Comparison of ENCODE assay signal across 12 cellular contexts in the genomic region with DNA sequence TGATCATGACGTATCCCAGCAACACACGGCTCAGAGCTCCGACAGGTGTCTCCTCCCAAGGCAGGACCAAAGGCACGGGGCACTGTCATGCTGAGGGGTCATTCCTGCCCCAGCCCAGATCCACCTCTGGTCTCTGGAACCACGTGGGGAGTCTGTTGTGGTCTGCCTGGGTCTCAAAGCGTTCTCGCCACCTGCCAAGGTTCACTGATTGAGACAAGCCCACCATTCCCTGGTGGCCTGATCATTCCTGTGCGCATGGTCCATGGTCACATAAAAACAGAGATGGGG.
"Had no signal": no experiment of that assay in that cellular context is flagged by ENCODE, and none has a peak within 500 bp of the region (broad histone marks: within the 10 kb centered on the region; RNA-seq: fewer than 3 reads in every experiment).

No MANE protein-coding gene starts in this region.

- H3K9me3 ChIP-seq: body of pancreas, tibial artery, vagina had no signal

- DNase-seq: activated CD8-positive, alpha-beta memory T cell treated with anti-CD3 and anti-CD28 coated beads, Interleukin-2, amount 50 U/mL, for 4 hours; activated CD8-positive, alpha-beta T cell treated with anti-CD3 and anti-CD28 coated beads for 36 hours; activated naive CD4-positive, alpha-beta T cell treated with Interleukin-2 at 50 U/mL for 16 hours; amniotic stem cell; body of pancreas; dermis blood vessel endothelial cell; left ventricle myocardium superior; right cardiac atrium had no signal

- H3K4me1 ChIP-seq: vagina had no signal

- H3K4me3 Mint-ChIP-seq: activated CD8-positive, alpha-beta T cell treated with anti-CD3 and anti-CD28 coated beads for 36 hours; central memory CD8-positive, alpha-beta T cell had no signal

- H3K27me3 Mint-ChIP-seq: activated CD8-positive, alpha-beta T cell treated with anti-CD3 and anti-CD28 coated beads for 36 hours; central memory CD8-positive, alpha-beta T cell had no signal

- H3K4me1 Mint-ChIP-seq: central memory CD8-positive, alpha-beta T cell had no signal

- H3K4me2 ChIP-seq: smooth muscle cell had no signal

- H3K4me3 ChIP-seq: body of pancreas, smooth muscle cell, tibial artery, vagina had no signal

- H3K27ac ChIP-seq: body of pancreas, tibial artery, vagina had no signal

- H3K36me3 ChIP-seq: vagina had no signal

- ATAC-seq: activated CD8-positive, alpha-beta T cell treated with anti-CD3 and anti-CD28 coated beads for 36 hours; body of pancreas; left ventricle myocardium superior; right cardiac atrium had no signal

- H3K27ac Mint-ChIP-seq: activated CD8-positive, alpha-beta T cell treated with anti-CD3 and anti-CD28 coated beads for 36 hours had no signal

- H3K9me3 Mint-ChIP-seq: activated CD8-positive, alpha-beta T cell treated with anti-CD3 and anti-CD28 coated beads for 36 hours; central memory CD8-positive, alpha-beta T cell had no signal

- H3K27me3 ChIP-seq: body of pancreas, tibial artery, vagina had no signal
